In genomic region chr3:23368731-23369130, GRCh38 we compare ENCODE assay signal across 20 cellular contexts.
"Had no signal": no experiment of that assay in that cellular context is flagged by ENCODE, and none has a peak within 500 bp of the region (broad histone marks: within the 10 kb centered on the region; RNA-seq: fewer than 3 reads in every experiment).

No MANE protein-coding gene starts in this region.

- H3K4me3 ChIP-seq: colonic mucosa, gastroesophageal sphincter, left ventricle myocardium inferior, lower lobe of right lung, ovary, right atrium auricular region, sigmoid colon, smooth muscle cell, tibial artery, upper lobe of left lung, uterus had no signal

- ATAC-seq: gastroesophageal sphincter; left cardiac atrium; lower lobe of right lung; natural killer cell; stimulated activated effector memory CD8-positive, alpha-beta T cell treated with anti-CD3 and anti-CD28 coated beads, Interleukin-12 subunit alpha, Interleukin-12 subunit beta, amount 100 ng/mL, for 72 hours; stimulated activated naive CD8-positive, alpha-beta T cell treated with anti-CD3 and anti-CD28 coated beads, Interleukin-15, Interleukin-2, amounts not matched to agents 100 U/mL and 50 U/mL, for 24 hours had no signal

- H3K27me3 ChIP-seq: colonic mucosa, gastroesophageal sphincter, ovary, right atrium auricular region, sigmoid colon, tibial artery, upper lobe of left lung, uterus had no signal

- H3K36me3 ChIP-seq: colonic mucosa, gastroesophageal sphincter, left ventricle myocardium inferior, lower lobe of right lung, ovary, right atrium auricular region, sigmoid colon, tibial artery, upper lobe of left lung, uterus had no signal

- H3K4me1 ChIP-seq: colonic mucosa, gastroesophageal sphincter, left ventricle myocardium inferior, right atrium auricular region, tibial artery, uterus had no signal

- H3K27ac ChIP-seq: colonic mucosa, gastroesophageal sphincter, left ventricle myocardium inferior, lower lobe of right lung, ovary, right atrium auricular region, sigmoid colon, tibial artery, upper lobe of left lung, uterus had no signal

- H3K9me3 ChIP-seq: colonic mucosa, gastroesophageal sphincter, lower lobe of right lung, ovary, sigmoid colon, tibial artery, upper lobe of left lung, uterus had no signal

- FAIRE-seq: kidney had no signal

- DNase-seq: colonic mucosa; effector CD8-positive, alpha-beta T cell; glutamatergic neuron; kidney; left cardiac atrium; left ventricle myocardium inferior; lower lobe of right lung; natural killer cell; nucleus accumbens; ovary; sigmoid colon; stimulated activated CD4-positive, alpha-beta T cell treated with anti-CD3 and anti-CD28 coated beads, Interleukin-2, amount 100 ng/mL, for 48 hours; stimulated activated naive CD8-positive, alpha-beta T cell treated with anti-CD3 and anti-CD28 coated beads, Interleukin-15, Interleukin-2, amounts not matched to agents 100 U/mL and 50 U/mL, for 24 hours; tibial artery; upper lobe of left lung; uterus had no signal
